In the genomic region with DNA sequence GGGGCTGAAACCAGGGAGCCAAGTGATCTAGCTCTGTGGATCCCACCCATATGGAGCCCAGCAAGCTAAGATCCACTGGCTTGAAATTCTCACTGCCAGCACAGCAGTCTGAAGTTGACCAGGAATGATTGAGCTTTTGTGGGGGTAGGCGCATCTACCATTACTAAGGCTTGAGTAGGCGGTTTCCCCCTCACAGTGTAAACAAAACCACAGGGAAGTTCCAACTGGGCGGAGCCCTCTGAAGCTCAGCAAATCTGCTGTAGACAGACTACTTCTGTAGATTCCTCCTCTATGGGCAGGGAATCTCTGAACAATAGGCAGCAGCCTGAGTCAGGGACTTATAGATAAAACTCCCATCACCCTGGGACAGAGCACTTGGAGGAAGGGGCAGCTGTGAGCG, we compare ENCODE assay signal across 13 cellular contexts.
DNase-seq lines count a peak whose midpoint lies in the region; ATAC-seq, FAIRE-seq and TF ChIP-seq lines count a peak whose summit lies in the region.
"Had no signal": no experiment of that assay in that cellular context is flagged by ENCODE, and none has a peak within 500 bp of the region (broad histone marks: within the 10 kb centered on the region; RNA-seq: fewer than 3 reads in every experiment).

No MANE protein-coding gene starts in this region.

- DNase-seq in A549 (ENCODE audit: low read depth in 1 of 2, low spot score in 1 of 2), result peak in 1 of 2 experiments; percentile 25
- DNase-seq in NCI-H226, result peak; percentile 83
- DNase-seq in epithelial cell of esophagus (ENCODE audit: low read depth), result peak; percentile 82
- no peak for DNase-seq in ascending aorta (ENCODE audit: low spot score in 2 of 2)
- DNase-seq: CD8-positive, alpha-beta T cell; effector memory CD4-positive, alpha-beta T cell; NCI-H446 treated with DMSO at 0.1 percent for 48 hours; T-helper 17 cell had no signal

- intact Hi-C loops in ascending aorta (cut with DNase I), result no loop called here

- CTCF ChIA-PET in A549 (lab: Yijun Ruan, JAX), result interaction anchor here (1.2 kb wide), 1 partner anchor 39 kb away, joined by 3 read pairs; no protein-coding TSS in a partner anchor

- TF ChIP-seq CTCF in A549 (IDR thresholded peaks at IDR 0.05), result no peak
- TF ChIP-seq CTCF in epithelial cell of esophagus (IDR thresholded peaks at IDR 0.05; ENCODE audit: insufficient read depth, low read depth, low read length, missing control alignments), result no peak
- no peak for TF ChIP-seq CTCF in ascending aorta (IDR thresholded peaks at IDR 0.05)

- H3K4me2 ChIP-seq in A549, result peak overlapping the region; percentile 37; the same call in 1 of the 3 replicates

- no peaks in the 10 kb centered on the region for H3K27me3 ChIP-seq in ascending aorta

- WGBS in A549 (ENCODE audit: missing lambda C conversion rate), result 25% methylated on average over 3 of the region's 4 CpGs

- no peaks in the 10 kb centered on the region for H3K36me3 ChIP-seq in ascending aorta

- TF ChIP-seq POLR2A in A549 (IDR thresholded peaks at IDR 0.05; ENCODE audit: low read length), result no peak

- H3K9me3 ChIP-seq in A549 (no peaks in the 10 kb centered on the region), ascending aorta (peaks cover 0 to 7% of the 10 kb centered on the region in 2 donors)

- no peak for TF ChIP-seq EP300 in A549 (IDR thresholded peaks at IDR 0.05)

- POLR2A ChIA-PET in A549 (lab: Yijun Ruan, JAX), result no interaction called here

- H3K27ac ChIP-seq in A549 (no peak overlapping the region), ascending aorta (no peak overlapping the region)

- no peak for FAIRE-seq in A549 (lab: Jason Lieb, UNC)
- FAIRE-seq: islet of Langerhans had no signal

- H3K4me1 ChIP-seq in A549 (no peaks in the 10 kb centered on the region), ascending aorta (no peaks in the 10 kb centered on the region)

- TF ChIP-seq RAD21 in A549 (conservative IDR thresholded peaks at IDR 0.05 in 1 of 2, IDR thresholded peaks at IDR 0.05 in 1 of 2), result no peak

- ATAC-seq in A549, result peak in 1 of 2 experiments; percentile 72; a peak in 3 of 6 replicates
- ATAC-seq in GM19351 (IDR thresholded peaks at IDR 0.05; ENCODE audit: unreplicated experiment), result peak; percentile 79
- no peak for ATAC-seq in GM21390 (IDR thresholded peaks at IDR 0.05; ENCODE audit: unreplicated experiment)
- no peak for ATAC-seq in GM21515 (IDR thresholded peaks at IDR 0.05; ENCODE audit: unreplicated experiment)
- no peak for ATAC-seq in GM21526 (IDR thresholded peaks at IDR 0.05; ENCODE audit: low FRiP score, unreplicated experiment)
- ATAC-seq: CD8-positive, alpha-beta T cell; T-helper 17 cell had no signal

- H3K4me3 ChIP-seq in A549 (no peak overlapping the region), epithelial cell of esophagus (ENCODE audit: low read length) (no peak overlapping the region), ascending aorta (no peak overlapping the region)

TF ChIP-seq in A549, 52 proteins besides CTCF, POLR2A, EP300 and RAD21:
- TF ChIP-seq BHLHE40 (IDR thresholded peaks at IDR 0.05; ENCODE audit: low read depth, low read length), result no peak
- no peak for TF ChIP-seq FOSL2 (IDR thresholded peaks at IDR 0.05)
- no peak for TF ChIP-seq FOSL2 (CRISPR knock-in tag; IDR thresholded peaks at IDR 0.05)
- TF ChIP-seq, protein P1, sequence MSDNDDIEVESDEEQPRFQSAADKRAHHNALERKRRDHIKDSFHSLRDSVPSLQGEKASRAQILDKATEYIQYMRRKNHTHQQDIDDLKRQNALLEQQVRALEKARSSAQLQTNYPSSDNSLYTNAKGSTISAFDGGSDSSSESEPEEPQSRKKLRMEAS (IDR thresholded peaks at IDR 0.05), result no peak
- TF ChIP-seq PHF8 (IDR thresholded peaks at IDR 0.05; ENCODE audit: borderline replicate concordance, low read depth), result no peak
- TF ChIP-seq HDAC2 (IDR thresholded peaks at IDR 0.05), result no peak
- TF ChIP-seq, protein P2, sequence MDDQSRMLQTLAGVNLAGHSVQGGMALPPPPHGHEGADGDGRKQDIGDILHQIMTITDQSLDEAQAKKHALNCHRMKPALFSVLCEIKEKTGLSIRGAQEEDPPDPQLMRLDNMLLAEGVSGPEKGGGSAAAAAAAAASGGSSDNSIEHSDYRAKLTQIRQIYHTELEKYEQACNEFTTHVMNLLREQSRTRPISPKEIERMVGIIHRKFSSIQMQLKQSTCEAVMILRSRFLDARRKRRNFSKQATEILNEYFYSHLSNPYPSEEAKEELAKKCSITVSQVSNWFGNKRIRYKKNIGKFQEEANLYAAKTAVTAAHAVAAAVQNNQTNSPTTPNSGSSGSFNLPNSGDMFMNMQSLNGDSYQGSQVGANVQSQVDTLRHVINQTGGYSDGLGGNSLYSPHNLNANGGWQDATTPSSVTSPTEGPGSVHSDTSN (IDR thresholded peaks at IDR 0.05), result no peak
- TF ChIP-seq, protein P3, sequence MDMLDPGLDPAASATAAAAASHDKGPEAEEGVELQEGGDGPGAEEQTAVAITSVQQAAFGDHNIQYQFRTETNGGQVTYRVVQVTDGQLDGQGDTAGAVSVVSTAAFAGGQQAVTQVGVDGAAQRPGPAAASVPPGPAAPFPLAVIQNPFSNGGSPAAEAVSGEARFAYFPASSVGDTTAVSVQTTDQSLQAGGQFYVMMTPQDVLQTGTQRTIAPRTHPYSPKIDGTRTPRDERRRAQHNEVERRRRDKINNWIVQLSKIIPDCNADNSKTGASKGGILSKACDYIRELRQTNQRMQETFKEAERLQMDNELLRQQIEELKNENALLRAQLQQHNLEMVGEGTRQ (IDR thresholded peaks at IDR 0.05), result no peak
- TF ChIP-seq HEYL (CRISPR knock-in tag; IDR thresholded peaks at IDR 0.05), result no peak
- TF ChIP-seq, protein P4, sequence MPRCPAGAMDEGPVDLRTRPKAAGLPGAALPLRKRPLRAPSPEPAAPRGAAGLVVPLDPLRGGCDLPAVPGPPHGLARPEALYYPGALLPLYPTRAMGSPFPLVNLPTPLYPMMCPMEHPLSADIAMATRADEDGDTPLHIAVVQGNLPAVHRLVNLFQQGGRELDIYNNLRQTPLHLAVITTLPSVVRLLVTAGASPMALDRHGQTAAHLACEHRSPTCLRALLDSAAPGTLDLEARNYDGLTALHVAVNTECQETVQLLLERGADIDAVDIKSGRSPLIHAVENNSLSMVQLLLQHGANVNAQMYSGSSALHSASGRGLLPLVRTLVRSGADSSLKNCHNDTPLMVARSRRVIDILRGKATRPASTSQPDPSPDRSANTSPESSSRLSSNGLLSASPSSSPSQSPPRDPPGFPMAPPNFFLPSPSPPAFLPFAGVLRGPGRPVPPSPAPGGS (IDR thresholded peaks at IDR 0.05), result no peak
- TF ChIP-seq ESRRA (IDR thresholded peaks at IDR 0.05; ENCODE audit: borderline replicate concordance, low read length), result no peak
- TF ChIP-seq KDM5A (IDR thresholded peaks at IDR 0.05), result no peak
- no peak for TF ChIP-seq RARB (CRISPR knock-in tag; IDR thresholded peaks at IDR 0.05)
- TF ChIP-seq, protein P5, sequence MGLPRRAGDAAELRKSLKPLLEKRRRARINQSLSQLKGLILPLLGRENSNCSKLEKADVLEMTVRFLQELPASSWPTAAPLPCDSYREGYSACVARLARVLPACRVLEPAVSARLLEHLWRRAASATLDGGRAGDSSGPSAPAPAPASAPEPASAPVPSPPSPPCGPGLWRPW (IDR thresholded peaks at IDR 0.05), result no peak
- no peak for TF ChIP-seq TP53 (CRISPR knock-in tag; IDR thresholded peaks at IDR 0.05)
- TF ChIP-seq EHMT2 (IDR thresholded peaks at IDR 0.05; ENCODE audit: low read depth), result no peak
- no peak for TF ChIP-seq CEBPB (IDR thresholded peaks at IDR 0.05)
- no peak for TF ChIP-seq ZC3H11A (IDR thresholded peaks at IDR 0.05)
- no peak for TF ChIP-seq MAFK (IDR thresholded peaks at IDR 0.05; ENCODE audit: partially characterized antibody)
- TF ChIP-seq HOXB13 (CRISPR knock-in tag; IDR thresholded peaks at IDR 0.05; ENCODE audit: low read depth), result no peak

Comparison
In these comparisons a context has a peak if more than half of its experiments do, and no peak if none do; other contexts are left out.
1. DNase-seq: peak in NCI-H226 (single experiment) and epithelial cell of esophagus (single experiment); none in ascending aorta (0 of 2).